ENCODE assay signal across 8 cellular contexts in the genomic region with DNA sequence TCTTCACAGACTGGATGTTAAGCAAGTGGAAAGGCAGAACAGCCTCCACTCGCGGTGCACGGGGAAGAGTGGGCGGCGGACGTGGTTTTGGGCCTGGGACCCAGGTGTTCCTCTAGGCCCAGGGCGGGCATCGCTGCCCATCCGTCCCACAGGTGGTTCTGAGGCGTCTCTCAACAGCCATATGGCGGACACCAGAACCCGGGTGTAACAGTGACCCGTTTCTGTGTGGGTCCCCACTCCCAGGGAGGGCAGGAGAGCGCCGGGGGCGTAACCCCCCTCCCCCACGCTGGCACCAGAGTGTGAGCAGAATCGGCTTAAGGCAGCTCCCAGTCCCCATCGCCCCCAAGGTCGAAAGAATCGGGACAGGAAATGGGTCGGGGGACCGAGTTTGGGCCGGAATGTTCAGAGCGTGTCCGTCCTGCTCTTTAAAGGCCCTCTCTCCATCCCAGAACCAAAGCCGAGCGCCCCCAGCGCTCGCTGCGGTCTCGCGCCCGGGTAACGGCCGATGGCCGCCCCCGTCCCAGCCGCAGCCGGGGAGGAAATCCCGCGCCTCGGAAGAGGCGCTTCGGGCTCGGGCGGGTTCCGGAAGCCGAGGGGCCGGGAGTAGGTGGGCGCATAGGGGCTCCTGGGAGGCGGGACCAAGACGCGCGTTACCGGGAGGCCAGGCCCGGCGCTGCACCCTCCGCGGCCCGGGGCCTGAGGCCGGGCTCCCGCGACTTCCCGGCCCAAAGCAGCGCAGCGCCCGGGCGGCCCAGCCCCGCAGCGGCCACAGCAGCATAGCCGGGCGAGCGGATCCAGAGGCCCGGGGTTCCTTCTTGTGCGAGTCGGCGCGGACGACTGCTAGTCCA. TPM values are rescaled to one million over a fixed set of nuclear protein-coding genes. Genes with fewer than 3 reads are reported as not detected.
DNase-seq lines count a peak whose midpoint lies in the region; ATAC-seq and TF ChIP-seq lines count a peak whose summit lies in the region.

A gene (minus strand): TSS at position 839 of the 848 bp plus-strand sequence. CDS start 61 bp downstream, at position 778.

- H3K4me3 ChIP-seq in epithelial cell of esophagus (ENCODE audit: low read length): peak within 1 kb of the TSS; percentile 72

- peak; percentile 92 for DNase-seq in AG20443 (ENCODE audit: low spot score)
- peak; percentile 49 to 59 for DNase-seq in NOMO-1 (lab: John Stamatoyannopoulos, UW; ENCODE audit: unreplicated experiment in 2 of 2)
- DNase-seq in activated T-cell treated with anti-CD3 and anti-CD28 coated beads, Interleukin-2, amount 50 U/mL, for 1 hour: peak; percentile 66
- peak; percentile 74 for DNase-seq in epithelial cell of esophagus (ENCODE audit: low read depth)
- DNase-seq in mesothelial cell of epicardium (ENCODE audit: low spot score in 2 of 2, unreplicated experiment in 2 of 2): peak; percentile 61 to 76
- peak; percentile 31 to 36 for DNase-seq in stimulated activated CD8-positive, alpha-beta memory T cell treated with anti-CD3 and anti-CD28 coated beads, Interleukin-15, amount 100 ng/mL, for 4 hours (ENCODE audit: low read depth in 2 of 2)

- H3K36me3 Mint-ChIP-seq in mesothelial cell of epicardium: peaks cover 16% of the 10 kb centered on the region

- no peaks in the 10 kb centered on the region for H3K9me3 Mint-ChIP-seq in mesothelial cell of epicardium

- ATAC-seq in GM21360 (IDR thresholded peaks at IDR 0.05; ENCODE audit: unreplicated experiment) (peak; percentile 46), HG03571 (IDR thresholded peaks at IDR 0.05; ENCODE audit: unreplicated experiment) (no peak)

- peak within 1 kb of the TSS; percentile 75 for H3K4me3 Mint-ChIP-seq in mesothelial cell of epicardium

- TF ChIP-seq CTCF in epithelial cell of esophagus (IDR thresholded peaks at IDR 0.05; ENCODE audit: insufficient read depth, low read depth, low read length, missing control alignments): no peak
- no peak for TF ChIP-seq CTCF in mesothelial cell of epicardium (IDR thresholded peaks at IDR 0.05; ENCODE audit: unreplicated experiment)

- H3K4me1 Mint-ChIP-seq in mesothelial cell of epicardium: peaks cover 51% of the 10 kb centered on the region

- peaks cover 1% of the 10 kb centered on the region for H3K27me3 Mint-ChIP-seq in mesothelial cell of epicardium (ENCODE audit: low read depth)

- H3K27ac Mint-ChIP-seq in mesothelial cell of epicardium: peak within 1 kb of the TSS; percentile 89

RNA-seq across cellular contexts. Expression of the gene that starts here (rescaled TPM):
- 24.9 to 28.8 TPM (median 28.5 TPM) in 3 replicates for total RNA-seq in mesothelial cell of epicardium

Comparison
In these comparisons a context has a peak if more than half of its experiments do, and no peak if none do; other contexts are left out.
1. DNase-seq: peak in every context shown above with its lines; median percentile 92 in AG20443; 74 in epithelial cell of esophagus; 68 in mesothelial cell of epicardium; 66 in activated T-cell treated with anti-CD3 and anti-CD28 coated beads, Interleukin-2, amount 50 U/mL, for 1 hour; 54 in NOMO-1; 34 in stimulated activated CD8-positive, alpha-beta memory T cell treated with anti-CD3 and anti-CD28 coated beads, Interleukin-15, amount 100 ng/mL, for 4 hours.